1 cellular context compared by ENCODE assay signal in the genomic region with DNA sequence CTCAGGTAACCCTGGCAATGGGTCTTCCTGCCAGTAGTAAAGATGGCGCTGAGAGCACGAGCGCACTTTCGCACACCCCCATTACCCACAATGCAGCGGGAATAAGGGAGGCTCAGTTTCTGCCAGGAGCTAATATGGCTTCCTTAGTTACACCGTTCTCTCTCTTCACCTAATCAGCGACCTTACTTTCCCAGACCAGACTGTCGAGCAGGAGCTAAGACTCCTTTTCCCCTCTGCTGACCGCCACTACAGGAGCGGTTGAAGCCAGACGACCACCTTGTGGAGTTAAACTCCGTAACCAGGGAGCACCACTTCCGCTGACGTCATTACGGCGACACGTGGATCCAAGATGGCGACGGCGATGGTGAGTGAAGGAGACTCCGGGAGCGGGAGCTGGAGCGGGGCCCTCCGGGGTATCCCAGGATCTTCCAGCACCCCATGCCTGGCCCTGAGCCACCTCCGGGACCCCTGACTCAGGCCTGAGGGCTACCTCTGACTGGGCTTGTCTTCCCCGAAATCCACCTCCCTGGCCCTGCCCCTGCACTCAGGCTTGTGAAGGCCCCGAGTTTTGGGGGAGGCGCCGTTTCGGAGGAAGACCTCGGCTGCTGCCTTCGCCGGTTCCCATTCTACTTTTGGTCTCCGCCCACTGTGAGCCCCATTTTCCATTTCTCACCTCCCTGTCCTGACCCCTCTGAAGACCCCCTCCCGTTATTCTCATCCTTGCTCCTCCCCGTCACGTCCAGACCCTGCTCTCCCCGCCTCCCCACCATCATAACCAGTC.
TF ChIP-seq lines count a peak whose summit lies in the region.

A gene with protein sequence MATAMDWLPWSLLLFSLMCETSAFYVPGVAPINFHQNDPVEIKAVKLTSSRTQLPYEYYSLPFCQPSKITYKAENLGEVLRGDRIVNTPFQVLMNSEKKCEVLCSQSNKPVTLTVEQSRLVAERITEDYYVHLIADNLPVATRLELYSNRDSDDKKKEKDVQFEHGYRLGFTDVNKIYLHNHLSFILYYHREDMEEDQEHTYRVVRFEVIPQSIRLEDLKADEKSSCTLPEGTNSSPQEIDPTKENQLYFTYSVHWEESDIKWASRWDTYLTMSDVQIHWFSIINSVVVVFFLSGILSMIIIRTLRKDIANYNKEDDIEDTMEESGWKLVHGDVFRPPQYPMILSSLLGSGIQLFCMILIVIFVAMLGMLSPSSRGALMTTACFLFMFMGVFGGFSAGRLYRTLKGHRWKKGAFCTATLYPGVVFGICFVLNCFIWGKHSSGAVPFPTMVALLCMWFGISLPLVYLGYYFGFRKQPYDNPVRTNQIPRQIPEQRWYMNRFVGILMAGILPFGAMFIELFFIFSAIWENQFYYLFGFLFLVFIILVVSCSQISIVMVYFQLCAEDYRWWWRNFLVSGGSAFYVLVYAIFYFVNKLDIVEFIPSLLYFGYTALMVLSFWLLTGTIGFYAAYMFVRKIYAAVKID (plus strand): TSS at position 323 of the 781 bp plus-strand sequence. CDS start 27 bp downstream, at position 350.

TF ChIP-seq in HepG2, 621 proteins besides CTCF, POLR2A, EP300 and RAD21 (continued from another document and continues in another):
- TF ChIP-seq, protein P1, sequence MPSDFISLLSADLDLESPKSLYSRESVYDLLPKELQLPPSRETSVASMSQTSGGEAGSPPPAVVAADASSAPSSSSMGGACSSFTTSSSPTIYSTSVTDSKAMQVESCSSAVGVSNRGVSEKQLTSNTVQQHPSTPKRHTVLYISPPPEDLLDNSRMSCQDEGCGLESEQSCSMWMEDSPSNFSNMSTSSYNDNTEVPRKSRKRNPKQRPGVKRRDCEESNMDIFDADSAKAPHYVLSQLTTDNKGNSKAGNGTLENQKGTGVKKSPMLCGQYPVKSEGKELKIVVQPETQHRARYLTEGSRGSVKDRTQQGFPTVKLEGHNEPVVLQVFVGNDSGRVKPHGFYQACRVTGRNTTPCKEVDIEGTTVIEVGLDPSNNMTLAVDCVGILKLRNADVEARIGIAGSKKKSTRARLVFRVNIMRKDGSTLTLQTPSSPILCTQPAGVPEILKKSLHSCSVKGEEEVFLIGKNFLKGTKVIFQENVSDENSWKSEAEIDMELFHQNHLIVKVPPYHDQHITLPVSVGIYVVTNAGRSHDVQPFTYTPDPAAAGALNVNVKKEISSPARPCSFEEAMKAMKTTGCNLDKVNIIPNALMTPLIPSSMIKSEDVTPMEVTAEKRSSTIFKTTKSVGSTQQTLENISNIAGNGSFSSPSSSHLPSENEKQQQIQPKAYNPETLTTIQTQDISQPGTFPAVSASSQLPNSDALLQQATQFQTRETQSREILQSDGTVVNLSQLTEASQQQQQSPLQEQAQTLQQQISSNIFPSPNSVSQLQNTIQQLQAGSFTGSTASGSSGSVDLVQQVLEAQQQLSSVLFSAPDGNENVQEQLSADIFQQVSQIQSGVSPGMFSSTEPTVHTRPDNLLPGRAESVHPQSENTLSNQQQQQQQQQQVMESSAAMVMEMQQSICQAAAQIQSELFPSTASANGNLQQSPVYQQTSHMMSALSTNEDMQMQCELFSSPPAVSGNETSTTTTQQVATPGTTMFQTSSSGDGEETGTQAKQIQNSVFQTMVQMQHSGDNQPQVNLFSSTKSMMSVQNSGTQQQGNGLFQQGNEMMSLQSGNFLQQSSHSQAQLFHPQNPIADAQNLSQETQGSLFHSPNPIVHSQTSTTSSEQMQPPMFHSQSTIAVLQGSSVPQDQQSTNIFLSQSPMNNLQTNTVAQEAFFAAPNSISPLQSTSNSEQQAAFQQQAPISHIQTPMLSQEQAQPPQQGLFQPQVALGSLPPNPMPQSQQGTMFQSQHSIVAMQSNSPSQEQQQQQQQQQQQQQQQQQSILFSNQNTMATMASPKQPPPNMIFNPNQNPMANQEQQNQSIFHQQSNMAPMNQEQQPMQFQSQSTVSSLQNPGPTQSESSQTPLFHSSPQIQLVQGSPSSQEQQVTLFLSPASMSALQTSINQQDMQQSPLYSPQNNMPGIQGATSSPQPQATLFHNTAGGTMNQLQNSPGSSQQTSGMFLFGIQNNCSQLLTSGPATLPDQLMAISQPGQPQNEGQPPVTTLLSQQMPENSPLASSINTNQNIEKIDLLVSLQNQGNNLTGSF (CRISPR knock-in tag; IDR thresholded peaks at IDR 0.05) = peak; percentile 93
- TF ChIP-seq ZNF160 (CRISPR knock-in tag; IDR thresholded peaks at IDR 0.05) (peak; percentile 75), SALL2 (CRISPR knock-in tag; IDR thresholded peaks at IDR 0.05) (peak; percentile 98), STAG1 (CRISPR knock-in tag; IDR thresholded peaks at IDR 0.05) (no peak; the same call in 1 of the 2 replicates), MLLT10 (CRISPR knock-in tag; IDR thresholded peaks at IDR 0.05) (no peak), POLR2AphosphoS5 (IDR thresholded peaks at IDR 0.05; ENCODE audit: low read depth, low read length) (peak; percentile 96), AGO2 (optimal IDR thresholded peaks at IDR 0.05; ENCODE audit: low read depth, low read length) (peak; percentile 82), GATAD2A (CRISPR knock-in tag; IDR thresholded peaks at IDR 0.05) (peak; percentile 71), RFXANK (CRISPR knock-in tag; IDR thresholded peaks at IDR 0.05) (no peak; the same call in 1 of the 2 replicates), DMAP1 (CRISPR knock-in tag; IDR thresholded peaks at IDR 0.05) (peak; percentile 100), KAT7 (CRISPR knock-in tag; IDR thresholded peaks at IDR 0.05; ENCODE audit: borderline replicate concordance) (peak; percentile 91), BRCA1 (CRISPR knock-in tag; IDR thresholded peaks at IDR 0.05) (peak; percentile 95; the same call in 1 of the 2 replicates), GTF2F1 (IDR thresholded peaks at IDR 0.05; ENCODE audit: low read length) (peak; percentile 51; the same call in 1 of the 2 replicates), TAF1 (CRISPR knock-in tag; IDR thresholded peaks at IDR 0.05) (peak; percentile 99), ZNF550 (CRISPR knock-in tag; IDR thresholded peaks at IDR 0.05; ENCODE audit: borderline replicate concordance) (peak; percentile 80), MBD4 (IDR thresholded peaks at IDR 0.05; ENCODE audit: borderline replicate concordance, low read length) (no peak), ZNF883 (CRISPR knock-in tag; IDR thresholded peaks at IDR 0.05; ENCODE audit: not compliant biosample characterization) (peak; percentile 94), ZBTB7B (CRISPR knock-in tag; IDR thresholded peaks at IDR 0.05) (peak; percentile 94), ATF7-NPFF (CRISPR knock-in tag; IDR thresholded peaks at IDR 0.05; ENCODE audit: low read depth) (peak; percentile 69), KDM2A (CRISPR knock-in tag; IDR thresholded peaks at IDR 0.05; ENCODE audit: borderline replicate concordance, low read depth) (peak; percentile 91)
- TF ChIP-seq, protein P2, sequence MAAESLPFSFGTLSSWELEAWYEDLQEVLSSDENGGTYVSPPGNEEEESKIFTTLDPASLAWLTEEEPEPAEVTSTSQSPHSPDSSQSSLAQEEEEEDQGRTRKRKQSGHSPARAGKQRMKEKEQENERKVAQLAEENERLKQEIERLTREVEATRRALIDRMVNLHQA (CRISPR knock-in tag; IDR thresholded peaks at IDR 0.05) = no peak
- TF ChIP-seq, protein P3, sequence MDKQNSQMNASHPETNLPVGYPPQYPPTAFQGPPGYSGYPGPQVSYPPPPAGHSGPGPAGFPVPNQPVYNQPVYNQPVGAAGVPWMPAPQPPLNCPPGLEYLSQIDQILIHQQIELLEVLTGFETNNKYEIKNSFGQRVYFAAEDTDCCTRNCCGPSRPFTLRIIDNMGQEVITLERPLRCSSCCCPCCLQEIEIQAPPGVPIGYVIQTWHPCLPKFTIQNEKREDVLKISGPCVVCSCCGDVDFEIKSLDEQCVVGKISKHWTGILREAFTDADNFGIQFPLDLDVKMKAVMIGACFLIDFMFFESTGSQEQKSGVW (CRISPR knock-in tag; IDR thresholded peaks at IDR 0.05; ENCODE audit: borderline replicate concordance) = peak; percentile 87; the same call in 1 of the 2 replicates
- TF ChIP-seq, protein P4, sequence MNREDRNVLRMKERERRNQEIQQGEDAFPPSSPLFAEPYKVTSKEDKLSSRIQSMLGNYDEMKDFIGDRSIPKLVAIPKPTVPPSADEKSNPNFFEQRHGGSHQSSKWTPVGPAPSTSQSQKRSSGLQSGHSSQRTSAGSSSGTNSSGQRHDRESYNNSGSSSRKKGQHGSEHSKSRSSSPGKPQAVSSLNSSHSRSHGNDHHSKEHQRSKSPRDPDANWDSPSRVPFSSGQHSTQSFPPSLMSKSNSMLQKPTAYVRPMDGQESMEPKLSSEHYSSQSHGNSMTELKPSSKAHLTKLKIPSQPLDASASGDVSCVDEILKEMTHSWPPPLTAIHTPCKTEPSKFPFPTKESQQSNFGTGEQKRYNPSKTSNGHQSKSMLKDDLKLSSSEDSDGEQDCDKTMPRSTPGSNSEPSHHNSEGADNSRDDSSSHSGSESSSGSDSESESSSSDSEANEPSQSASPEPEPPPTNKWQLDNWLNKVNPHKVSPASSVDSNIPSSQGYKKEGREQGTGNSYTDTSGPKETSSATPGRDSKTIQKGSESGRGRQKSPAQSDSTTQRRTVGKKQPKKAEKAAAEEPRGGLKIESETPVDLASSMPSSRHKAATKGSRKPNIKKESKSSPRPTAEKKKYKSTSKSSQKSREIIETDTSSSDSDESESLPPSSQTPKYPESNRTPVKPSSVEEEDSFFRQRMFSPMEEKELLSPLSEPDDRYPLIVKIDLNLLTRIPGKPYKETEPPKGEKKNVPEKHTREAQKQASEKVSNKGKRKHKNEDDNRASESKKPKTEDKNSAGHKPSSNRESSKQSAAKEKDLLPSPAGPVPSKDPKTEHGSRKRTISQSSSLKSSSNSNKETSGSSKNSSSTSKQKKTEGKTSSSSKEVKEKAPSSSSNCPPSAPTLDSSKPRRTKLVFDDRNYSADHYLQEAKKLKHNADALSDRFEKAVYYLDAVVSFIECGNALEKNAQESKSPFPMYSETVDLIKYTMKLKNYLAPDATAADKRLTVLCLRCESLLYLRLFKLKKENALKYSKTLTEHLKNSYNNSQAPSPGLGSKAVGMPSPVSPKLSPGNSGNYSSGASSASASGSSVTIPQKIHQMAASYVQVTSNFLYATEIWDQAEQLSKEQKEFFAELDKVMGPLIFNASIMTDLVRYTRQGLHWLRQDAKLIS (CRISPR knock-in tag; IDR thresholded peaks at IDR 0.05) = peak; percentile 50; the same call in 1 of the 2 replicates
- TF ChIP-seq, protein P5, sequence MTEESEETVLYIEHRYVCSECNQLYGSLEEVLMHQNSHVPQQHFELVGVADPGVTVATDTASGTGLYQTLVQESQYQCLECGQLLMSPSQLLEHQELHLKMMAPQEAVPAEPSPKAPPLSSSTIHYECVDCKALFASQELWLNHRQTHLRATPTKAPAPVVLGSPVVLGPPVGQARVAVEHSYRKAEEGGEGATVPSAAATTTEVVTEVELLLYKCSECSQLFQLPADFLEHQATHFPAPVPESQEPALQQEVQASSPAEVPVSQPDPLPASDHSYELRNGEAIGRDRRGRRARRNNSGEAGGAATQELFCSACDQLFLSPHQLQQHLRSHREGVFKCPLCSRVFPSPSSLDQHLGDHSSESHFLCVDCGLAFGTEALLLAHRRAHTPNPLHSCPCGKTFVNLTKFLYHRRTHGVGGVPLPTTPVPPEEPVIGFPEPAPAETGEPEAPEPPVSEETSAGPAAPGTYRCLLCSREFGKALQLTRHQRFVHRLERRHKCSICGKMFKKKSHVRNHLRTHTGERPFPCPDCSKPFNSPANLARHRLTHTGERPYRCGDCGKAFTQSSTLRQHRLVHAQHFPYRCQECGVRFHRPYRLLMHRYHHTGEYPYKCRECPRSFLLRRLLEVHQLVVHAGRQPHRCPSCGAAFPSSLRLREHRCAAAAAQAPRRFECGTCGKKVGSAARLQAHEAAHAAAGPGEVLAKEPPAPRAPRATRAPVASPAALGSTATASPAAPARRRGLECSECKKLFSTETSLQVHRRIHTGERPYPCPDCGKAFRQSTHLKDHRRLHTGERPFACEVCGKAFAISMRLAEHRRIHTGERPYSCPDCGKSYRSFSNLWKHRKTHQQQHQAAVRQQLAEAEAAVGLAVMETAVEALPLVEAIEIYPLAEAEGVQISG (CRISPR knock-in tag; IDR thresholded peaks at IDR 0.05) = peak; percentile 98
- TF ChIP-seq, protein P6, sequence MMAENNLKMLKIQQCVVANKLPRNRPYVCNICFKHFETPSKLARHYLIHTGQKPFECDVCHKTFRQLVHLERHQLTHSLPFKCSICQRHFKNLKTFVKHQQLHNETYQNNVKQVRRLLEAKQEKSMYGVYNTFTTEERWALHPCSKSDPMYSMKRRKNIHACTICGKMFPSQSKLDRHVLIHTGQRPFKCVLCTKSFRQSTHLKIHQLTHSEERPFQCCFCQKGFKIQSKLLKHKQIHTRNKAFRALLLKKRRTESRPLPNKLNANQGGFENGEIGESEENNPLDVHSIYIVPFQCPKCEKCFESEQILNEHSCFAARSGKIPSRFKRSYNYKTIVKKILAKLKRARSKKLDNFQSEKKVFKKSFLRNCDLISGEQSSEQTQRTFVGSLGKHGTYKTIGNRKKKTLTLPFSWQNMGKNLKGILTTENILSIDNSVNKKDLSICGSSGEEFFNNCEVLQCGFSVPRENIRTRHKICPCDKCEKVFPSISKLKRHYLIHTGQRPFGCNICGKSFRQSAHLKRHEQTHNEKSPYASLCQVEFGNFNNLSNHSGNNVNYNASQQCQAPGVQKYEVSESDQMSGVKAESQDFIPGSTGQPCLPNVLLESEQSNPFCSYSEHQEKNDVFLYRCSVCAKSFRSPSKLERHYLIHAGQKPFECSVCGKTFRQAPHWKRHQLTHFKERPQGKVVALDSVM (CRISPR knock-in tag; IDR thresholded peaks at IDR 0.05) = peak; percentile 79
